ENCODE assay signal across 8 cellular contexts in the genomic region with DNA sequence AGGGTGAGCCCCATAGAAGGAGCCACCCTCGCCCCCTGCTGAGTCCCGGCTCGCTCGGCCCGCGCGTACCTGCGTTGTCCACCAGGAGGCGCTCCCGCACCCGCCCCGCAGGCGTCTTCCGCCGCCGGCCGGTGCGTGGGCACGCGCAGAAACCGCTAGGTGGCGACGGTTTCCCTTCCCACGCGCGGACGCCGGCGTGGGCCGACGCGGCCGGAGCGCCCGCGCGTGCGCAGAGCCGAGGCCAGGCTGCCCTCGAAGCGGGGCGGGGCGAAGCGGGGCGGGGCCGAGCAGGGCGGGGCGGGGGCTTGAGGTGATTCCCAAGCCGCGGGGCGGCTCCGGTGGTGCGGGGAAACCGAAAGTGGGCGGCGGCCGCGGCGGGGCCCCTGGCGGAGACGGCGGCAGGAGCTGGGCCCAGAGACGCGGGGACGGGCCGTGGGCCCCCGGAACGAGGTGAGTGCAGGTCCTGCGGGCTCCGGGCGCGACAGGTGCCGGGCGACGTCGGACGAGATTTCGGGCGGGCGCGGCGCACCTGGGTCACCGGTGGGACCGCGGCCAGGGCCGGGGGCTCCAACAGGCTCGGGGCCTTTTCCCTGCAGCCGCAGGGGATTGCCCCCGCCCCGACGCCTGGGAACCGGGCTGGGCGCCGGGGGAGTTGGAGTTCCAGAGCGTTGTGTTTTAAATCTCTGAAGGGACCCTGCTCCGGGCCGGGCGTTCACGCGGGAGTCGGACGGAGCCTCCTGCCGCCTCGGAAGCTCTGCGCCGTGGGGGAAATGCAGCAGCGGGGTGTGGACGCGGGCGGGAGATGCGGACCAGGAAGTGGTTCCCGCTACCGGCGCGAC. TPM values are rescaled to one million over a fixed set of nuclear protein-coding genes. Genes with fewer than 3 reads are reported as not detected.
DNase-seq lines count a peak whose midpoint lies in the region; ATAC-seq and TF ChIP-seq lines count a peak whose summit lies in the region.

A gene with protein sequence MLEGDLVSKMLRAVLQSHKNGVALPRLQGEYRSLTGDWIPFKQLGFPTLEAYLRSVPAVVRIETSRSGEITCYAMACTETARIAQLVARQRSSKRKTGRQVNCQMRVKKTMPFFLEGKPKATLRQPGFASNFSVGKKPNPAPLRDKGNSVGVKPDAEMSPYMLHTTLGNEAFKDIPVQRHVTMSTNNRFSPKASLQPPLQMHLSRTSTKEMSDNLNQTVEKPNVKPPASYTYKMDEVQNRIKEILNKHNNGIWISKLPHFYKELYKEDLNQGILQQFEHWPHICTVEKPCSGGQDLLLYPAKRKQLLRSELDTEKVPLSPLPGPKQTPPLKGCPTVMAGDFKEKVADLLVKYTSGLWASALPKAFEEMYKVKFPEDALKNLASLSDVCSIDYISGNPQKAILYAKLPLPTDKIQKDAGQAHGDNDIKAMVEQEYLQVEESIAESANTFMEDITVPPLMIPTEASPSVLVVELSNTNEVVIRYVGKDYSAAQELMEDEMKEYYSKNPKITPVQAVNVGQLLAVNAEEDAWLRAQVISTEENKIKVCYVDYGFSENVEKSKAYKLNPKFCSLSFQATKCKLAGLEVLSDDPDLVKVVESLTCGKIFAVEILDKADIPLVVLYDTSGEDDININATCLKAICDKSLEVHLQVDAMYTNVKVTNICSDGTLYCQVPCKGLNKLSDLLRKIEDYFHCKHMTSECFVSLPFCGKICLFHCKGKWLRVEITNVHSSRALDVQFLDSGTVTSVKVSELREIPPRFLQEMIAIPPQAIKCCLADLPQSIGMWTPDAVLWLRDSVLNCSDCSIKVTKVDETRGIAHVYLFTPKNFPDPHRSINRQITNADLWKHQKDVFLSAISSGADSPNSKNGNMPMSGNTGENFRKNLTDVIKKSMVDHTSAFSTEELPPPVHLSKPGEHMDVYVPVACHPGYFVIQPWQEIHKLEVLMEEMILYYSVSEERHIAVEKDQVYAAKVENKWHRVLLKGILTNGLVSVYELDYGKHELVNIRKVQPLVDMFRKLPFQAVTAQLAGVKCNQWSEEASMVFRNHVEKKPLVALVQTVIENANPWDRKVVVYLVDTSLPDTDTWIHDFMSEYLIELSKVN (plus strand): TSS at position 308 of the 839 bp plus-strand sequence. CDS start 16,370 bp downstream, outside the sequence.

- in situ Hi-C loops in Panc1 (cut with HindIII; ENCODE audit: low pct_unique_long_range_greater_than_20kb, low sequenced_read_pairs): no loop called here

- peak within 1 kb of the TSS; percentile 84 for H3K4me3 Mint-ChIP-seq in activated T-helper 1 cell treated with anti-CD3 and anti-CD28 coated beads, Interleukin-12 subunit alpha, Interleukin-12 subunit beta, Interleukin-2, Interleukin-4 antibody, amounts not matched to agents 30 ng/mL and 10 ng/mL and 1 ng/mL, durations not matched to agents 14 hours and 24 hours and 36 hours
- H3K4me3 Mint-ChIP-seq in natural killer cell: peak within 1 kb of the TSS; percentile 92

- H3K27ac ChIP-seq in HUES48 (ENCODE audit: low read depth, low read length) (no peak within 1 kb of the TSS), Panc1 (ENCODE audit: low read length) (peak within 1 kb of the TSS; percentile 59)

- ATAC-seq in GM21367 (IDR thresholded peaks at IDR 0.05; ENCODE audit: unreplicated experiment) (peak; percentile 71), Panc1 (peak; percentile 94), natural killer cell (peak; percentile 90 to 97 (median 92))

- POLR2A ChIA-PET in Panc1 (lab: Charles Lee): interaction anchor here (0.6 kb wide), 1 partner anchor 220 kb away, joined by 4 read pairs; no protein-coding TSS in a partner anchor

- H3K27me3 Mint-ChIP-seq in activated T-helper 1 cell treated with anti-CD3 and anti-CD28 coated beads, Interleukin-12 subunit alpha, Interleukin-12 subunit beta, Interleukin-2, Interleukin-4 antibody, amounts not matched to agents 30 ng/mL and 10 ng/mL and 1 ng/mL, durations not matched to agents 14 hours and 24 hours and 36 hours (ENCODE audit: insufficient read depth): peaks cover 34% of the 10 kb centered on the region
- H3K27me3 Mint-ChIP-seq in natural killer cell (ENCODE audit: low read depth in 2 of 2): peaks cover 14 to 20% of the 10 kb centered on the region in 2 donors

- H3K36me3 ChIP-seq in HUES48 (ENCODE audit: control insufficient read depth, insufficient read depth, low read length) (no peaks in the 10 kb centered on the region), Panc1 (ENCODE audit: control insufficient read depth, insufficient read depth, low read length) (no peaks in the 10 kb centered on the region)

- H3K36me3 Mint-ChIP-seq in activated T-helper 1 cell treated with anti-CD3 and anti-CD28 coated beads, Interleukin-12 subunit alpha, Interleukin-12 subunit beta, Interleukin-2, Interleukin-4 antibody, amounts not matched to agents 30 ng/mL and 10 ng/mL and 1 ng/mL, durations not matched to agents 14 hours and 24 hours and 36 hours (ENCODE audit: low read depth): peaks cover 3% of the 10 kb centered on the region
- H3K36me3 Mint-ChIP-seq in natural killer cell: no peaks in the 10 kb centered on the region

- H3K9me3 ChIP-seq in HUES48 (ENCODE audit: control insufficient read depth, insufficient read depth, low read length) (no peaks in the 10 kb centered on the region), Panc1 (ENCODE audit: control insufficient read depth, insufficient read depth, low read depth, low read length) (no peaks in the 10 kb centered on the region)

- peaks cover 7% of the 10 kb centered on the region; the same call in 1 of the 2 replicates for H3K4me1 ChIP-seq in HUES48 (ENCODE audit: control insufficient read depth, insufficient read depth, low read length)
- H3K4me1 ChIP-seq in Panc1 (ENCODE audit: control insufficient read depth, insufficient read depth, low read length): peaks cover 3% of the 10 kb centered on the region; the same call in 1 of the 2 replicates

- H3K27ac Mint-ChIP-seq in activated T-helper 1 cell treated with anti-CD3 and anti-CD28 coated beads, Interleukin-12 subunit alpha, Interleukin-12 subunit beta, Interleukin-2, Interleukin-4 antibody, amounts not matched to agents 30 ng/mL and 10 ng/mL and 1 ng/mL, durations not matched to agents 14 hours and 24 hours and 36 hours: peak within 1 kb of the TSS; percentile 61
- peak within 1 kb of the TSS; percentile 84 to 88 for H3K27ac Mint-ChIP-seq in natural killer cell

- BruUV-seq in Panc1 (replicated peaks; lab: Mats Ljungman, UMichigan): no TSS peak

- H3K9me3 Mint-ChIP-seq in activated T-helper 1 cell treated with anti-CD3 and anti-CD28 coated beads, Interleukin-12 subunit alpha, Interleukin-12 subunit beta, Interleukin-2, Interleukin-4 antibody, amounts not matched to agents 30 ng/mL and 10 ng/mL and 1 ng/mL, durations not matched to agents 14 hours and 24 hours and 36 hours: no peaks in the 10 kb centered on the region
- H3K9me3 Mint-ChIP-seq in natural killer cell: no peaks in the 10 kb centered on the region

- intact Hi-C loops in Panc1 (cut with micrococcal nuclease; ENCODE audit: unreplicated experiment): no loop called here
- intact Hi-C loops in activated T-helper 1 cell treated with anti-CD3 and anti-CD28 coated beads, Interleukin-12 subunit alpha, Interleukin-12 subunit beta, Interleukin-2, Interleukin-4 antibody, amounts not matched to agents 30 ng/mL and 10 ng/mL and 1 ng/mL, durations not matched to agents 14 hours and 24 hours and 36 hours (cut with micrococcal nuclease): loop anchor here (1.0 to 10.0 kb wide), 8 partner anchors 15 to 845 kb away; a partner anchor contains a TSS
- intact Hi-C loops in natural killer cell (cut with micrococcal nuclease): loop anchor here (1.0 to 2.0 kb wide), 2 partner anchors 186 to 203 kb away; no protein-coding TSS in a partner anchor

- DNase-seq in DMS114 treated with DMSO at 0.1 percent for 48 hours (lab: John Stamatoyannopoulos, UW; ENCODE audit: unreplicated experiment) (peak; percentile 21), Panc1 (ENCODE audit: low read depth, low spot score) (no peak), fibroblast of mammary gland (ENCODE audit: low read depth) (peak; percentile 71), natural killer cell (peak; percentile 92)
- peak; percentile 87 for DNase-seq in activated T-helper 1 cell treated with anti-CD3 and anti-CD28 coated beads, Interleukin-12 subunit alpha, Interleukin-12 subunit beta, Interleukin-2, Interleukin-4 antibody, amounts not matched to agents 30 ng/mL and 10 ng/mL and 1 ng/mL, durations not matched to agents 14 hours and 24 hours and 36 hours (ENCODE audit: low spot score)
- peak; percentile 81 to 92 (median 90) for DNase-seq in stimulated activated naive CD4-positive, alpha-beta T cell (lab: John Stamatoyannopoulos, UW)

- H3K9ac ChIP-seq in HUES48 (ENCODE audit: low read depth, low read length): peak within 1 kb of the TSS; percentile 12; the same call in 1 of the 2 replicates

- H3K4me1 Mint-ChIP-seq in activated T-helper 1 cell treated with anti-CD3 and anti-CD28 coated beads, Interleukin-12 subunit alpha, Interleukin-12 subunit beta, Interleukin-2, Interleukin-4 antibody, amounts not matched to agents 30 ng/mL and 10 ng/mL and 1 ng/mL, durations not matched to agents 14 hours and 24 hours and 36 hours (ENCODE audit: low read depth): peaks cover 35% of the 10 kb centered on the region
- peaks cover 38 to 39% of the 10 kb centered on the region in 2 donors for H3K4me1 Mint-ChIP-seq in natural killer cell

- peaks cover 26% of the 10 kb centered on the region for H3K27me3 ChIP-seq in HUES48 (ENCODE audit: control insufficient read depth, insufficient read depth, low read length)
- H3K27me3 ChIP-seq in Panc1 (ENCODE audit: control insufficient read depth, insufficient read depth, low read length): peaks cover 2% of the 10 kb centered on the region; the same call in 1 of the 2 replicates

- H3K4me3 ChIP-seq in HUES48 (ENCODE audit: low read depth, low read length): peak within 1 kb of the TSS; percentile 70
- peak within 1 kb of the TSS; percentile 72 to 74 for H3K4me3 ChIP-seq in Panc1 (ENCODE audit: low read depth in 2 of 2, low read length in 2 of 2)
- peak within 1 kb of the TSS; percentile 64 for H3K4me3 ChIP-seq in fibroblast of mammary gland (ENCODE audit: control insufficient read depth, low read depth, low read length)

- TF ChIP-seq CTCF in Panc1 (IDR thresholded peaks at IDR 0.05): peak; percentile 97
- peak; percentile 63 for TF ChIP-seq CTCF in fibroblast of mammary gland (conservative IDR thresholded peaks at IDR 0.05; ENCODE audit: control insufficient read depth, insufficient read depth, low read depth, low read length)
- TF ChIP-seq CTCF in natural killer cell (IDR thresholded peaks at IDR 0.05): peak; percentile 100

- CTCF ChIA-PET in Panc1 (lab: Charles Lee): interaction anchor here (1.4 kb wide), 1 partner anchor 187 kb away, joined by 8 read pairs; no protein-coding TSS in a partner anchor

RNA-seq across cellular contexts. Expression of the gene that starts here (rescaled TPM):
- 10.6 TPM for total RNA-seq in Panc1 (2021; ENCODE audit: unreplicated experiment)
- 5.5 TPM for polyA plus RNA-seq in Panc1 (2012; ENCODE audit: insufficient read length)
- 4.7 TPM in 2 replicates for total RNA-seq in activated T-helper 1 cell treated with anti-CD3 and anti-CD28 coated beads, Interleukin-12 subunit alpha, Interleukin-12 subunit beta, Interleukin-2, Interleukin-4 antibody, amounts not matched to agents 30 ng/mL and 10 ng/mL and 1 ng/mL, durations not matched to agents 14 hours and 24 hours and 36 hours
- 10 to 100 TPM in 2 of 3 donors, 1 to 10 TPM in 1; 9.8 to 16.4 (median 16.3) TPM for total RNA-seq in natural killer cell
